ENCODE assay signal across 1 cellular context in genomic region chr2:231177156-231178007, GRCh38.
TF ChIP-seq lines count a peak whose summit lies in the region.

No MANE protein-coding gene starts in this region.

TF ChIP-seq in GM23338, 12 proteins besides CTCF, POLR2A, EP300 and RAD21 (continued from another document):
- no peak for TF ChIP-seq REST (IDR thresholded peaks at IDR 0.05; ENCODE audit: unreplicated experiment)
- TF ChIP-seq EZH2phosphoT487 (IDR thresholded peaks at IDR 0.05; ENCODE audit: unreplicated experiment), result no peak
- no peak for TF ChIP-seq ZNF331 (CRISPR knock-in tag; IDR thresholded peaks at IDR 0.05; ENCODE audit: low read depth)
- TF ChIP-seq JUNB (IDR thresholded peaks at IDR 0.05; ENCODE audit: unreplicated experiment), result no peak
- no peak for TF ChIP-seq ETS1 (IDR thresholded peaks at IDR 0.05)
- TF ChIP-seq, protein P1, sequence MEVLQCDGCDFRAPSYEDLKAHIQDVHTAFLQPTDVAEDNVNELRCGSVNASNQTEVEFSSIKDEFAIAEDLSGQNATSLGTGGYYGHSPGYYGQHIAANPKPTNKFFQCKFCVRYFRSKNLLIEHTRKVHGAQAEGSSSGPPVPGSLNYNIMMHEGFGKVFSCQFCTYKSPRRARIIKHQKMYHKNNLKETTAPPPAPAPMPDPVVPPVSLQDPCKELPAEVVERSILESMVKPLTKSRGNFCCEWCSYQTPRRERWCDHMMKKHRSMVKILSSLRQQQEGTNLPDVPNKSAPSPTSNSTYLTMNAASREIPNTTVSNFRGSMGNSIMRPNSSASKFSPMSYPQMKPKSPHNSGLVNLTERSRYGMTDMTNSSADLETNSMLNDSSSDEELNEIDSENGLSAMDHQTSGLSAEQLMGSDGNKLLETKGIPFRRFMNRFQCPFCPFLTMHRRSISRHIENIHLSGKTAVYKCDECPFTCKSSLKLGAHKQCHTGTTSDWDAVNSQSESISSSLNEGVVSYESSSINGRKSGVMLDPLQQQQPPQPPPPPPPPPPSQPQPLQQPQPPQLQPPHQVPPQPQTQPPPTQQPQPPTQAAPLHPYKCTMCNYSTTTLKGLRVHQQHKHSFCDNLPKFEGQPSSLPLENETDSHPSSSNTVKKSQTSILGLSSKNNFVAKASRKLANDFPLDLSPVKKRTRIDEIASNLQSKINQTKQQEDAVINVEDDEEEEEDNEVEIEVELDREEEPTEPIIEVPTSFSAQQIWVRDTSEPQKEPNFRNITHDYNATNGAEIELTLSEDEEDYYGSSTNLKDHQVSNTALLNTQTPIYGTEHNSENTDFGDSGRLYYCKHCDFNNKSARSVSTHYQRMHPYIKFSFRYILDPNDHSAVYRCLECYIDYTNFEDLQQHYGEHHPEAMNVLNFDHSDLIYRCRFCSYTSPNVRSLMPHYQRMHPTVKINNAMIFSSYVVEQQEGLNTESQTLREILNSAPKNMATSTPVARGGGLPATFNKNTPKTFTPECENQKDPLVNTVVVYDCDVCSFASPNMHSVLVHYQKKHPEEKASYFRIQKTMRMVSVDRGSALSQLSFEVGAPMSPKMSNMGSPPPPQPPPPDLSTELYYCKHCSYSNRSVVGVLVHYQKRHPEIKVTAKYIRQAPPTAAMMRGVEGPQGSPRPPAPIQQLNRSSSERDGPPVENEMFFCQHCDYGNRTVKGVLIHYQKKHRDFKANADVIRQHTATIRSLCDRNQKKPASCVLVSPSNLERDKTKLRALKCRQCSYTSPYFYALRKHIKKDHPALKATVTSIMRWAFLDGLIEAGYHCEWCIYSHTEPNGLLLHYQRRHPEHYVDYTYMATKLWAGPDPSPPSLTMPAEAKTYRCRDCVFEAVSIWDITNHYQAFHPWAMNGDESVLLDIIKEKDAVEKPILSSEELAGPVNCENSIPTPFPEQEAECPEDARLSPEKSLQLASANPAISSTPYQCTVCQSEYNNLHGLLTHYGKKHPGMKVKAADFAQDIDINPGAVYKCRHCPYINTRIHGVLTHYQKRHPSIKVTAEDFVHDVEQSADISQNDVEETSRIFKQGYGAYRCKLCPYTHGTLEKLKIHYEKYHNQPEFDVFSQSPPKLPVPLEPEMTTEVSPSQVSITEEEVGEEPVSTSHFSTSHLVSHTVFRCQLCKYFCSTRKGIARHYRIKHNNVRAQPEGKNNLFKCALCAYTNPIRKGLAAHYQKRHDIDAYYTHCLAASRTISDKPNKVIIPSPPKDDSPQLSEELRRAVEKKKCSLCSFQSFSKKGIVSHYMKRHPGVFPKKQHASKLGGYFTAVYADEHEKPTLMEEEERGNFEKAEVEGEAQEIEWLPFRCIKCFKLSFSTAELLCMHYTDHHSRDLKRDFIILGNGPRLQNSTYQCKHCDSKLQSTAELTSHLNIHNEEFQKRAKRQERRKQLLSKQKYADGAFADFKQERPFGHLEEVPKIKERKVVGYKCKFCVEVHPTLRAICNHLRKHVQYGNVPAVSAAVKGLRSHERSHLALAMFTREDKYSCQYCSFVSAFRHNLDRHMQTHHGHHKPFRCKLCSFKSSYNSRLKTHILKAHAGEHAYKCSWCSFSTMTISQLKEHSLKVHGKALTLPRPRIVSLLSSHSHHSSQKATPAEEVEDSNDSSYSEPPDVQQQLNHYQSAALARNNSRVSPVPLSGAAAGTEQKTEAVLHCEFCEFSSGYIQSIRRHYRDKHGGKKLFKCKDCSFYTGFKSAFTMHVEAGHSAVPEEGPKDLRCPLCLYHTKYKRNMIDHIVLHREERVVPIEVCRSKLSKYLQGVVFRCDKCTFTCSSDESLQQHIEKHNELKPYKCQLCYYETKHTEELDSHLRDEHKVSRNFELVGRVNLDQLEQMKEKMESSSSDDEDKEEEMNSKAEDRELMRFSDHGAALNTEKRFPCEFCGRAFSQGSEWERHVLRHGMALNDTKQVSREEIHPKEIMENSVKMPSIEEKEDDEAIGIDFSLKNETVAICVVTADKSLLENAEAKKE (CRISPR knock-in tag; IDR thresholded peaks at IDR 0.05), result no peak
- no peak for TF ChIP-seq EZH2 (IDR thresholded peaks at IDR 0.05; ENCODE audit: low read depth, unreplicated experiment)
- TF ChIP-seq NANOG (IDR thresholded peaks at IDR 0.05; ENCODE audit: borderline replicate concordance), result no peak
- TF ChIP-seq STAT1 (IDR thresholded peaks at IDR 0.05; ENCODE audit: unreplicated experiment), result no peak
- no peak for TF ChIP-seq CREB1 (CRISPR knock-in tag; IDR thresholded peaks at IDR 0.05; ENCODE audit: low read depth)
- no peak for TF ChIP-seq POLR2AphosphoS5 (IDR thresholded peaks at IDR 0.05; ENCODE audit: low read depth)
